ENCODE assay signal across 1 cellular context in the genomic region with DNA sequence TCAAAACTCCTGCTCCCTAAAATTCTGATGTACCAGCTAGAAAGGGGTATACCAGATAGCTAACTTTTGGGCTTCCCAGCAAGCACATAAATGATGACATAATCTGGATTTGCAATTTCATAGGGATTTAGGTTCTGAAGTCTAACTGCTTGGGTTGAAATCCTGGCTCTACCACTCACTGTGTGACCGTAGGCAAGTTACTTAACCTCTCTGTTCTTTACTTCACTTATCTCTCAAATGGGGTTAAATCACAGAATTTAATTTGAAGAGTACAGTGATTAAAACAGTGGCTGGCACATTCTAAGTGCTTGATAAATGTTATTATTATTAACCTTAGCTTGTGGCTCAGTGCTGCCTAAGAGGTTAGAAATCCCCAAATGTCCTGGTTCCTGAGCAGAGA.
A peak's percentile ranks its signal among the peaks of the same experiment; 100 is the strongest.
TF ChIP-seq lines count a peak whose summit lies in the region.

No MANE protein-coding gene starts in this region.

TF ChIP-seq in HepG2, 621 proteins besides CTCF, POLR2A, EP300 and RAD21:
- no peak for TF ChIP-seq MTF2 (CRISPR knock-in tag; IDR thresholded peaks at IDR 0.05; ENCODE audit: borderline replicate concordance)
- TF ChIP-seq, protein P1, sequence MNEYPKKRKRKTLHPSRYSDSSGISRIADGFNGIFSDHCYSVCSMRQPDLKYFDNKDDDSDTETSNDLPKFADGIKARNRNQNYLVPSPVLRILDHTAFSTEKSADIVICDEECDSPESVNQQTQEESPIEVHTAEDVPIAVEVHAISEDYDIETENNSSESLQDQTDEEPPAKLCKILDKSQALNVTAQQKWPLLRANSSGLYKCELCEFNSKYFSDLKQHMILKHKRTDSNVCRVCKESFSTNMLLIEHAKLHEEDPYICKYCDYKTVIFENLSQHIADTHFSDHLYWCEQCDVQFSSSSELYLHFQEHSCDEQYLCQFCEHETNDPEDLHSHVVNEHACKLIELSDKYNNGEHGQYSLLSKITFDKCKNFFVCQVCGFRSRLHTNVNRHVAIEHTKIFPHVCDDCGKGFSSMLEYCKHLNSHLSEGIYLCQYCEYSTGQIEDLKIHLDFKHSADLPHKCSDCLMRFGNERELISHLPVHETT (CRISPR knock-in tag; conservative IDR thresholded peaks at IDR 0.05): no peak
- TF ChIP-seq ZNF768 (CRISPR knock-in tag; IDR thresholded peaks at IDR 0.05): peak; percentile 29; the same call in 1 of the 2 replicates
- no peak for TF ChIP-seq SMAD9 (CRISPR knock-in tag; IDR thresholded peaks at IDR 0.05)
- TF ChIP-seq, protein P2, sequence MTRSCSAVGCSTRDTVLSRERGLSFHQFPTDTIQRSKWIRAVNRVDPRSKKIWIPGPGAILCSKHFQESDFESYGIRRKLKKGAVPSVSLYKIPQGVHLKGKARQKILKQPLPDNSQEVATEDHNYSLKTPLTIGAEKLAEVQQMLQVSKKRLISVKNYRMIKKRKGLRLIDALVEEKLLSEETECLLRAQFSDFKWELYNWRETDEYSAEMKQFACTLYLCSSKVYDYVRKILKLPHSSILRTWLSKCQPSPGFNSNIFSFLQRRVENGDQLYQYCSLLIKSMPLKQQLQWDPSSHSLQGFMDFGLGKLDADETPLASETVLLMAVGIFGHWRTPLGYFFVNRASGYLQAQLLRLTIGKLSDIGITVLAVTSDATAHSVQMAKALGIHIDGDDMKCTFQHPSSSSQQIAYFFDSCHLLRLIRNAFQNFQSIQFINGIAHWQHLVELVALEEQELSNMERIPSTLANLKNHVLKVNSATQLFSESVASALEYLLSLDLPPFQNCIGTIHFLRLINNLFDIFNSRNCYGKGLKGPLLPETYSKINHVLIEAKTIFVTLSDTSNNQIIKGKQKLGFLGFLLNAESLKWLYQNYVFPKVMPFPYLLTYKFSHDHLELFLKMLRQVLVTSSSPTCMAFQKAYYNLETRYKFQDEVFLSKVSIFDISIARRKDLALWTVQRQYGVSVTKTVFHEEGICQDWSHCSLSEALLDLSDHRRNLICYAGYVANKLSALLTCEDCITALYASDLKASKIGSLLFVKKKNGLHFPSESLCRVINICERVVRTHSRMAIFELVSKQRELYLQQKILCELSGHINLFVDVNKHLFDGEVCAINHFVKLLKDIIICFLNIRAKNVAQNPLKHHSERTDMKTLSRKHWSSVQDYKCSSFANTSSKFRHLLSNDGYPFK (CRISPR knock-in tag; IDR thresholded peaks at IDR 0.05; ENCODE audit: borderline replicate concordance): no peak
